Comparison of ENCODE assay signal across 13 cellular contexts in the genomic region with DNA sequence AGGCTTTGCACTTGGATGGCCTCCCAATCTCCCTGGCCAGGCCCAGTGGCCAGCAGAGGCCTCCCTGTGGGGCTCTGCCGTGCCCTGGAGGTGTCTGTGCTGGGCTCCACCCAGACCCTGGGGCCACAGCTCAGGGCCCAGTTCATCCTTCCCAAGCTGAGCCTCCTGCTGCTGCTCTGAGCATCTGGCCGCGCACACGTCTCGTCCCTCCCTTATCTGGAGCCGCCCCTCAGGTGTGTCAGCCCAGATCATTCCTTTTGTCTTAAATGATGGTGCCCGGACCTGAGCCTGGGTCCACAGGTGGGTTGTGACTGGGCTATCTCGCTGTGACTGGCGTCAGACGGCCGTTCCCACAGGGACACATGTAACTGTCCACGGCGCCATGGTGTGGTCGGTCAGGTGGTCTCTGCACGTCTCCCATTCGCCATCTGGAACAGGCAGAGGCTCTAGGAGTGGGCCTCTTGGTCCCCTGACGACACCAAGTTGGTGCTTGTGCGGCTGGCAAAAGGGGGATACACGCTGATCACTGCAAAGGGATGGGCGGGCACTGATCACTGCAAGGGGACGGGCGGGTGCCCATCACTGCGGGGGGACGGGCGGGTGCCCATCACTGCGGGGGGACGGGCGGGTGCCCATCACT. TPM values are rescaled to one million over a fixed set of nuclear protein-coding genes. Genes with fewer than 3 reads are reported as not detected.
DNase-seq lines count a peak whose midpoint lies in the region; ATAC-seq and TF ChIP-seq lines count a peak whose summit lies in the region.
"Had no signal": no experiment of that assay in that cellular context is flagged by ENCODE, and none has a peak within 500 bp of the region (broad histone marks: within the 10 kb centered on the region; RNA-seq: fewer than 3 reads in every experiment).

No MANE protein-coding gene starts in this region.

- H3K14ac ChIP-seq in trophoblast cell (ENCODE audit: low read length), result no peak overlapping the region

- no peak overlapping the region for H3K27ac Mint-ChIP-seq in chondrocyte (ENCODE audit: unreplicated experiment)
- H3K27ac Mint-ChIP-seq: CD4-positive, CD25-positive, alpha-beta regulatory T cell; HFFc6 had no signal

- no peak overlapping the region for H3K4ac ChIP-seq in trophoblast cell (ENCODE audit: low read depth, low read length)

- TF ChIP-seq CTCF in right atrium auricular region (IDR thresholded peaks at IDR 0.05), result no peak
- no peak for TF ChIP-seq CTCF in chondrocyte (IDR thresholded peaks at IDR 0.05)

- H3K27ac ChIP-seq in right atrium auricular region (no peak overlapping the region), trophoblast cell (ENCODE audit: low read depth, low read length) (no peak overlapping the region)
- H3K27ac ChIP-seq: 22Rv1 had no signal

- no peaks in the 10 kb centered on the region for H3K9me3 Mint-ChIP-seq in chondrocyte (ENCODE audit: low read depth)
- H3K9me3 Mint-ChIP-seq: CD4-positive, CD25-positive, alpha-beta regulatory T cell; HFFc6 had no signal

- H3K4me3 Mint-ChIP-seq in chondrocyte (ENCODE audit: unreplicated experiment), result no peak overlapping the region
- H3K4me3 Mint-ChIP-seq: CD4-positive, CD25-positive, alpha-beta regulatory T cell; HFFc6 had no signal

- H3K4me3 ChIP-seq in right atrium auricular region (no peak overlapping the region), trophoblast cell (ENCODE audit: low read depth, low read length) (no peak overlapping the region)

- H3K36me3 Mint-ChIP-seq in chondrocyte (ENCODE audit: low read depth), result peaks cover 16% of the 10 kb centered on the region

- no peak overlapping the region for H2BK12ac ChIP-seq in trophoblast cell (ENCODE audit: low read length)

- no peak overlapping the region for H4K8ac ChIP-seq in trophoblast cell (ENCODE audit: low read depth, low read length)

- no peak overlapping the region for H3K4me2 ChIP-seq in trophoblast cell (ENCODE audit: low read length)

- H2AFZ ChIP-seq in trophoblast cell (ENCODE audit: insufficient read depth, low read length, poor library complexity), result no peak overlapping the region

- no peaks in the 10 kb centered on the region for H3K79me2 ChIP-seq in trophoblast cell (ENCODE audit: control insufficient read depth, insufficient read depth, low read length, poor library complexity)

- H3K4me1 Mint-ChIP-seq in chondrocyte (ENCODE audit: low read depth), result no peaks in the 10 kb centered on the region
- H3K4me1 Mint-ChIP-seq: CD4-positive, CD25-positive, alpha-beta regulatory T cell had no signal

- no peaks in the 10 kb centered on the region for H3K27me3 ChIP-seq in right atrium auricular region
- H3K27me3 ChIP-seq in trophoblast cell (ENCODE audit: insufficient read depth, low read length), result no peaks in the 10 kb centered on the region

- H3K18ac ChIP-seq in trophoblast cell (ENCODE audit: low read length), result no peak overlapping the region

- no peak overlapping the region for H3K9ac ChIP-seq in trophoblast cell (ENCODE audit: low read length)

- ATAC-seq in Right ventricle myocardium inferior (no peak), HG02642 (IDR thresholded peaks at IDR 0.05; ENCODE audit: poor library complexity, unreplicated experiment) (no peak)

- no peak overlapping the region for H3K23ac ChIP-seq in trophoblast cell (ENCODE audit: low read length)

- H4K91ac ChIP-seq in trophoblast cell (ENCODE audit: low read depth, low read length), result no peak overlapping the region

- no peak overlapping the region for H2BK120ac ChIP-seq in trophoblast cell (ENCODE audit: insufficient read depth, low read length, poor library complexity)

- H4K12ac ChIP-seq in trophoblast cell (ENCODE audit: low read depth, low read length), result no peak overlapping the region

- no CpG with 5 or more reads among the region's 28 CpGs for WGBS in trophoblast cell (ENCODE audit: extremely low coverage, insufficient coverage, insufficient read length)

- H2BK5ac ChIP-seq in trophoblast cell (ENCODE audit: low read depth, low read length, poor library complexity), result no peak overlapping the region

- H3K4me1 ChIP-seq in right atrium auricular region (no peaks in the 10 kb centered on the region), trophoblast cell (ENCODE audit: control insufficient read depth in 1 of 2, insufficient read depth in 2 of 2, low read length in 2 of 2) (no peaks in the 10 kb centered on the region)

- H3K9me3 ChIP-seq in right atrium auricular region (no peaks in the 10 kb centered on the region), trophoblast cell (ENCODE audit: insufficient read depth, low read depth, low read length) (peaks cover 4% of the 10 kb centered on the region)

- intact Hi-C loops in Right ventricle myocardium inferior (cut with DNase I), result no loop called here

- no peaks in the 10 kb centered on the region for H3K27me3 Mint-ChIP-seq in chondrocyte (ENCODE audit: low read depth)
- H3K27me3 Mint-ChIP-seq: CD4-positive, CD25-positive, alpha-beta regulatory T cell had no signal

- DNase-seq in Right ventricle myocardium inferior (ENCODE audit: missing footprints), result peak; percentile 65
- DNase-seq in right atrium auricular region (ENCODE audit: low spot score), result no peak
- DNase-seq in D341Med (ENCODE audit: low spot score), result peak; percentile 17
- peak; percentile 72 for DNase-seq in chondrocyte (ENCODE audit: low spot score)
- DNase-seq in trophoblast cell, result peak; percentile 79 to 82
- no peak for DNase-seq in pons (ENCODE audit: low spot score)
- no peak for DNase-seq in stimulated activated CD4-positive, alpha-beta T cell treated with anti-CD3 and anti-CD28 coated beads, Interleukin-4, amount 100 ng/mL, for 24 hours
- DNase-seq: CD4-positive, CD25-positive, alpha-beta regulatory T cell; DMS 273 treated with DMSO at 0.1 percent for 48 hours; HCEC 1CT; HFFc6 had no signal

- no peaks in the 10 kb centered on the region for H3K79me1 ChIP-seq in trophoblast cell (ENCODE audit: low read length)

- H2AK5ac ChIP-seq in trophoblast cell (ENCODE audit: low read length), result no peak overlapping the region

- H3K36me3 ChIP-seq in right atrium auricular region (peaks cover 50% of the 10 kb centered on the region), trophoblast cell (ENCODE audit: control insufficient read depth in 1 of 2, insufficient read depth in 2 of 2, low read length in 2 of 2) (peaks cover 86 to 88% of the 10 kb centered on the region in 2 experiments)

RNA-seq across cellular contexts. Expression of a gene that starts 14.3 kb away (rescaled TPM):
- total RNA-seq in Right ventricle myocardium inferior (3.7 TPM), right atrium auricular region (1 to 10 TPM; 3.5 to 6.0 TPM), chondrocyte (4.1 to 4.5 TPM (median 4.4 TPM) in 3 replicates)
- polyA plus RNA-seq in trophoblast cell (2013), result 4.9 and 5.0 TPM in 2 replicates

RNA-seq across cellular contexts. Expression of a gene that starts 20.1 kb away (rescaled TPM):
- total RNA-seq in Right ventricle myocardium inferior, result 54.8 TPM
- 10 to 100 TPM; 33.9 to 45.8 TPM for total RNA-seq in right atrium auricular region
- total RNA-seq in chondrocyte, result 46.9 to 78.0 TPM (median 48.4 TPM) in 3 replicates
- polyA plus RNA-seq in trophoblast cell (2013), result 71.6 and 74.6 TPM in 2 replicates

RNA-seq across cellular contexts. Expression of a gene that starts 22.3 kb away (rescaled TPM):
- total RNA-seq in Right ventricle myocardium inferior, result 64.3 TPM
- 10 to 100 TPM; 52.3 to 60.9 TPM for total RNA-seq in right atrium auricular region
- 36.6 to 42.2 TPM (median 37.7 TPM) in 3 replicates for total RNA-seq in chondrocyte
- polyA plus RNA-seq in trophoblast cell (2013), result 104 and 107 TPM in 2 replicates

RNA-seq across cellular contexts. Expression of a gene that starts 35.9 kb away (rescaled TPM):
- 8.9 TPM for total RNA-seq in Right ventricle myocardium inferior
- 1 to 10 TPM; 5.5 to 5.9 TPM for total RNA-seq in right atrium auricular region
- 7.4 to 9.2 TPM (median 8.5 TPM) in 3 replicates for total RNA-seq in chondrocyte
- polyA plus RNA-seq in trophoblast cell (2013), result 3.9 and 4.1 TPM in 2 replicates

Comparison
In these comparisons a context has a peak if more than half of its experiments do, and no peak if none do; other contexts are left out.
1. DNase-seq: peak in Right ventricle myocardium inferior (single experiment), D341Med (single experiment), chondrocyte (single experiment) and trophoblast cell (2 of 2); none in right atrium auricular region (single experiment), pons (single experiment) and stimulated activated CD4-positive, alpha-beta T cell treated with anti-CD3 and anti-CD28 coated beads, Interleukin-4, amount 100 ng/mL, for 24 hours (single experiment).